31 cellular contexts compared by ENCODE assay signal in genomic region chr7:9280088-9280487, GRCh38.
"Had no signal": no experiment of that assay in that cellular context is flagged by ENCODE, and none has a peak within 500 bp of the region (broad histone marks: within the 10 kb centered on the region; RNA-seq: fewer than 3 reads in every experiment).

No MANE protein-coding gene starts in this region.

- H3K4me1 ChIP-seq: Peyer's patch had no signal

- H3K9ac ChIP-seq: KMS-11 had no signal

- H3K9me3 ChIP-seq: Peyer's patch had no signal

- H3K36me3 ChIP-seq: brain microvascular endothelial cell, Peyer's patch had no signal

- H3K27me3 ChIP-seq: brain microvascular endothelial cell, Peyer's patch had no signal

- H3K4me3 ChIP-seq: Peyer's patch had no signal

- DNase-seq: activated CD4-positive, alpha-beta T cell treated with anti-CD3 and anti-CD28 coated beads, Interleukin-2, amount 10 ng/mL, durations not matched to agents 24 days and 14 days; activated CD4-positive, alpha-beta T cell treated with anti-CD3 and anti-CD28 coated beads, Interleukin-2, amount 50 U/mL, for 4 hours; activated CD8-positive, alpha-beta T cell treated with anti-CD3 and anti-CD28 coated beads for 36 hours; activated effector memory CD4-positive, alpha-beta T cell treated with anti-CD3 and anti-CD28 coated beads, Interleukin-2, amount 50 U/mL, for 16 hours; activated naive CD4-positive, alpha-beta T cell; activated naive CD4-positive, alpha-beta T cell treated with anti-CD3 and anti-CD28 coated beads, Interleukin-2, amount 50 U/mL, for 16 hours; activated naive CD8-positive, alpha-beta T cell treated with anti-CD3 and anti-CD28 coated beads for 36 hours; activated T-cell treated with anti-CD3 and anti-CD28 coated beads, Interleukin-2, amount 50 U/mL, for 1 hour; activated T-cell treated with anti-CD3 and anti-CD28 coated beads, Interleukin-2, amount 50 U/mL, for 72 hours; amniotic stem cell; aorta; brain microvascular endothelial cell; central memory CD4-positive, alpha-beta T cell; NCI-H1092 treated with DMSO at 0.1 percent for 48 hours; NCI-H1417; NCI-H146; NCI-H187; NCI-H2081; NCI-H226; NCI-H446 treated with DMSO at 0.1 percent for 48 hours; NCI-H524; NCI-H69; NCI-H82; PC-3; Peyer's patch; RPMI8226; SIG-M5; T-cell; T-helper 17 cell had no signal

- H3K27ac ChIP-seq: brain microvascular endothelial cell, KMS-11, Peyer's patch, VCaP had no signal
